In genomic region chr5:66582499-66582898, GRCh38 we compare ENCODE assay signal across 19 cellular contexts. TPM values are rescaled to one million over a fixed set of nuclear protein-coding genes. Genes with fewer than 3 reads are reported as not detected.
DNase-seq lines count a peak whose midpoint lies in the region; TF ChIP-seq lines count a peak whose summit lies in the region.
"Had no signal": no experiment of that assay in that cellular context is flagged by ENCODE, and none has a peak within 500 bp of the region (broad histone marks: within the 10 kb centered on the region; RNA-seq: fewer than 3 reads in every experiment).

No MANE protein-coding gene starts in this region.

- no peak overlapping the region for H4K12ac ChIP-seq in trophoblast cell (ENCODE audit: low read depth, low read length)

- whole genome bisulfite sequencing in trophoblast cell (ENCODE audit: extremely low coverage, insufficient coverage, insufficient read length), result no CpG with 5 or more reads among the region's 3 CpGs
- no CpG with 5 or more reads among the region's 3 CpGs for WGBS in neuronal stem cell (ENCODE audit: extremely low coverage in 2 of 2, insufficient read length in 2 of 2, insufficient replicate concordance in 1 of 2), 2 donors

- H3K9me3 Mint-ChIP-seq in HFFc6, result no peaks in the 10 kb centered on the region
- H3K9me3 Mint-ChIP-seq: type B pancreatic cell had no signal

- H2BK15ac ChIP-seq in neuronal stem cell (ENCODE audit: low read length), result no peak overlapping the region

- H3K27ac ChIP-seq in trophoblast cell (ENCODE audit: low read depth, low read length) (no peak overlapping the region), neuronal stem cell (replicated peaks; ENCODE audit: low read length) (no peak overlapping the region)
- H3K27ac ChIP-seq: BLaER1 treated with 17β-estradiol and CSF1 and Interleukin-3, amounts not matched to agents 10 nM and 100 nM; HL-60; left lung had no signal

- peaks cover 9% of the 10 kb centered on the region; the same call in 1 of the 2 replicates for H3K4me1 Mint-ChIP-seq in HFFc6 (ENCODE audit: low read depth)

- DNase-seq in HFFc6 (peak; percentile 27), NCI-H748 (lab: John Stamatoyannopoulos, UW; ENCODE audit: unreplicated experiment) (peak; percentile 71), epithelial cell of esophagus (ENCODE audit: low read depth) (peak; percentile 90), trophoblast cell (peak; percentile 83 to 94), mesenteric fat pad (ENCODE audit: low spot score) (no peak), neuronal stem cell (ENCODE audit: low spot score) (no peak), HuH-7 (ENCODE audit: low spot score) (no peak)
- DNase-seq: activated naive CD4-positive, alpha-beta T cell treated with anti-CD3 and anti-CD28 coated beads, Interleukin-2, amount 50 U/mL, for 16 hours; activated T-cell treated with anti-CD3 and anti-CD28 coated beads for 4 hours; DMS153; left lung; NCI-H1417; NCI-H524; stimulated activated CD4-positive, alpha-beta T cell treated with anti-CD3 and anti-CD28 coated beads, Interleukin-12 subunit alpha, Interleukin-12 subunit beta, amount 100 ng/mL, for 4 hours; stimulated activated naive CD4-positive, alpha-beta T cell had no signal

- H3K9ac ChIP-seq in trophoblast cell (ENCODE audit: low read length) (no peak overlapping the region), neuronal stem cell (ENCODE audit: low read depth, low read length, poor library complexity) (no peak overlapping the region)
- H3K9ac ChIP-seq: BLaER1 treated with 17β-estradiol and CSF1 and Interleukin-3, amounts not matched to agents 10 nM and 100 nM had no signal

- no peak overlapping the region for H3K27ac Mint-ChIP-seq in HFFc6
- H3K27ac Mint-ChIP-seq: progenitor cell of endocrine pancreas, type B pancreatic cell had no signal

- H2BK5ac ChIP-seq in trophoblast cell (ENCODE audit: low read depth, low read length, poor library complexity) (no peak overlapping the region), neuronal stem cell (ENCODE audit: low read length) (no peak overlapping the region)

- no peak overlapping the region for H3K4me3 ChIP-seq in epithelial cell of esophagus (ENCODE audit: low read length)
- H3K4me3 ChIP-seq in trophoblast cell (ENCODE audit: low read depth, low read length), result no peak overlapping the region
- H3K4me3 ChIP-seq in neuronal stem cell (ENCODE audit: low read length in 2 of 2), result no peak overlapping the region
- H3K4me3 ChIP-seq: BLaER1 treated with 17β-estradiol and CSF1 and Interleukin-3, amounts not matched to agents 10 nM and 100 nM; left lung had no signal

- H4K91ac ChIP-seq in trophoblast cell (ENCODE audit: low read depth, low read length), result no peak overlapping the region
- no peak overlapping the region for H4K91ac ChIP-seq in neuronal stem cell (ENCODE audit: low read depth, low read length, poor library complexity)

- no peaks in the 10 kb centered on the region for H3K27me3 ChIP-seq in trophoblast cell (ENCODE audit: insufficient read depth, low read length)
- no peaks in the 10 kb centered on the region for H3K27me3 ChIP-seq in neuronal stem cell (ENCODE audit: control insufficient read depth in 3 of 3, insufficient read depth in 3 of 3, low read depth in 1 of 3, low read length in 3 of 3)
- H3K27me3 ChIP-seq: BLaER1 treated with 17β-estradiol and CSF1 and Interleukin-3, amounts not matched to agents 10 nM and 100 nM; left lung had no signal

- H3K18ac ChIP-seq in trophoblast cell (ENCODE audit: low read length) (no peak overlapping the region), neuronal stem cell (ENCODE audit: low read length) (no peak overlapping the region)

- H3K27me3 Mint-ChIP-seq in HFFc6 (ENCODE audit: insufficient read depth), result no peaks in the 10 kb centered on the region

- H3K79me2 ChIP-seq in trophoblast cell (ENCODE audit: control insufficient read depth, insufficient read depth, low read length, poor library complexity), result no peaks in the 10 kb centered on the region

- H3K4me1 ChIP-seq in trophoblast cell (ENCODE audit: control insufficient read depth in 1 of 2, insufficient read depth in 2 of 2, low read length in 2 of 2) (no peaks in the 10 kb centered on the region), neuronal stem cell (ENCODE audit: control insufficient read depth in 2 of 2, insufficient read depth in 1 of 2, low read depth in 1 of 2, low read length in 2 of 2) (no peaks in the 10 kb centered on the region)
- H3K4me1 ChIP-seq: left lung had no signal

- H3K36me3 Mint-ChIP-seq in HFFc6 (ENCODE audit: low read depth), result no peaks in the 10 kb centered on the region
- H3K36me3 Mint-ChIP-seq: type B pancreatic cell had no signal

- H3K79me1 ChIP-seq in trophoblast cell (ENCODE audit: low read length) (no peaks in the 10 kb centered on the region), neuronal stem cell (ENCODE audit: low read depth, low read length) (no peaks in the 10 kb centered on the region)

- no peak overlapping the region for H3K23ac ChIP-seq in trophoblast cell (ENCODE audit: low read length)
- no peak overlapping the region for H3K23ac ChIP-seq in neuronal stem cell (ENCODE audit: low read depth, low read length, poor library complexity)

- H2BK120ac ChIP-seq in trophoblast cell (ENCODE audit: insufficient read depth, low read length, poor library complexity), result no peak overlapping the region
- no peak overlapping the region for H2BK120ac ChIP-seq in neuronal stem cell (ENCODE audit: low read depth, low read length)

- no peak overlapping the region for H4K8ac ChIP-seq in trophoblast cell (ENCODE audit: low read depth, low read length)
- no peak overlapping the region for H4K8ac ChIP-seq in neuronal stem cell (ENCODE audit: low read depth, low read length)

- H3K4me3 Mint-ChIP-seq in HFFc6, result peak overlapping the region; percentile 33
- H3K4me3 Mint-ChIP-seq: type B pancreatic cell had no signal

- H3K14ac ChIP-seq in trophoblast cell (ENCODE audit: low read length), result no peak overlapping the region
- no peak overlapping the region for H3K14ac ChIP-seq in neuronal stem cell (ENCODE audit: low read length)

- H2AFZ ChIP-seq in trophoblast cell (ENCODE audit: insufficient read depth, low read length, poor library complexity), result no peak overlapping the region
- no peak overlapping the region for H2AFZ ChIP-seq in neuronal stem cell (ENCODE audit: low read length)

- H3K36me3 ChIP-seq in trophoblast cell (ENCODE audit: control insufficient read depth in 1 of 2, insufficient read depth in 2 of 2, low read length in 2 of 2), result no peaks in the 10 kb centered on the region
- no peaks in the 10 kb centered on the region for H3K36me3 ChIP-seq in neuronal stem cell (replicated peaks in 1 of 2; ENCODE audit: control insufficient read depth in 2 of 2, insufficient read depth in 2 of 2, low read length in 2 of 2)
- H3K36me3 ChIP-seq: BLaER1 treated with 17β-estradiol and CSF1 and Interleukin-3, amounts not matched to agents 10 nM and 100 nM; left lung had no signal

- no peak overlapping the region for H3K4me2 ChIP-seq in trophoblast cell (ENCODE audit: low read length)
- H3K4me2 ChIP-seq in neuronal stem cell (ENCODE audit: insufficient read depth, low read length, poor library complexity, severe bottlenecking), result no peak overlapping the region

- TF ChIP-seq CTCF in HFFc6 (IDR thresholded peaks at IDR 0.05), result no peak
- TF ChIP-seq CTCF in epithelial cell of esophagus (IDR thresholded peaks at IDR 0.05; ENCODE audit: insufficient read depth, low read depth, low read length, missing control alignments), result no peak

- no peak overlapping the region for H3K4ac ChIP-seq in trophoblast cell (ENCODE audit: low read depth, low read length)
- no peak overlapping the region for H3K4ac ChIP-seq in neuronal stem cell (ENCODE audit: low read length)

- no peak overlapping the region for H2BK12ac ChIP-seq in trophoblast cell (ENCODE audit: low read length)
- no peak overlapping the region for H2BK12ac ChIP-seq in neuronal stem cell (ENCODE audit: low read length)

- H3K9me3 ChIP-seq in trophoblast cell (ENCODE audit: insufficient read depth, low read depth, low read length) (no peaks in the 10 kb centered on the region), neuronal stem cell (replicated peaks in 1 of 2; ENCODE audit: control insufficient read depth in 2 of 2, insufficient read depth in 1 of 2, low read depth in 1 of 2, low read length in 2 of 2) (no peaks in the 10 kb centered on the region)
- H3K9me3 ChIP-seq: BLaER1 treated with 17β-estradiol and CSF1 and Interleukin-3, amounts not matched to agents 10 nM and 100 nM; left lung had no signal

- H2AK5ac ChIP-seq in trophoblast cell (ENCODE audit: low read length), result no peak overlapping the region
- H2AK5ac ChIP-seq in neuronal stem cell (ENCODE audit: low read depth, low read length), result no peak overlapping the region

RNA-seq across cellular contexts. Expression of gene MAST4, which starts 13.7 kb away (rescaled TPM):
- total RNA-seq in HFFc6 (2021; fragmentation: NEBNext Ultra II Directional; extraction: Animal tissue kit (Norgen Biotek cat#: 25700)), result 1 to 10 TPM; 3.0 to 5.6 (median 3.9) TPM
- polyA plus RNA-seq in trophoblast cell (2013), result 46.0 and 48.0 TPM in 2 replicates
- total RNA-seq in mesenteric fat pad, result 45.2 TPM
- polyA plus RNA-seq in neuronal stem cell (2013, experiment 1 of 2), result 1.5 TPM
- polyA plus RNA-seq in neuronal stem cell (2013, experiment 2 of 2), result 1.4 TPM

Comparison
In these comparisons a context has a peak if more than half of its experiments do, and no peak if none do; other contexts are left out.
1. DNase-seq: peak in HFFc6 (single experiment), NCI-H748 (single experiment), epithelial cell of esophagus (single experiment) and trophoblast cell (2 of 2); none in mesenteric fat pad (single experiment), neuronal stem cell (single experiment) and HuH-7 (single experiment).